ENCODE assay signal across 26 cellular contexts in the genomic region with DNA sequence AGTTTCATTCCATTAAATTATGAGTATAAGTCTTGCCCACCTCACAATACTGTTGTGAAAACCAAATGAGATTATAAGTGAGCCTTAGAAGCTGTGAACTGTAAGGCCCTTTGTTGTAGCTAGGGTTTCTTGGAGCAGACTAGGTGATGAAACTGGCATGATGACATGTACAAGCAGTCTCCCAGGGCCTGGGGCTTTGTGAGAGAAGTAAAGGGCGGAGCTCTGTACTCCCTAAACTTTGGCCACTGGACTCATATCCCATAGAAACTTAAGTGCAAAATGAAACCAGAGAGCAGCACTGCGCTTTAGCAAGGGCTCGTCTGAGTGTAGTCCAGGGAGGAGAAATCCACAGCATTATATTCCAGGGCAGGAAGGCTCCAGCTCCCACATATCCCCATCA.
"Had no signal": no experiment of that assay in that cellular context is flagged by ENCODE, and none has a peak within 500 bp of the region (broad histone marks: within the 10 kb centered on the region; RNA-seq: fewer than 3 reads in every experiment).

No MANE protein-coding gene starts in this region.

- H3K27me3 ChIP-seq: adrenal gland, ascending aorta, foreskin keratinocyte, gastrocnemius medialis had no signal

- H3K4me1 ChIP-seq: adrenal gland, ascending aorta, foreskin keratinocyte, gastrocnemius medialis had no signal

- H3K4me3 ChIP-seq: adrenal gland, ascending aorta, coronary artery, dorsolateral prefrontal cortex, gastrocnemius medialis had no signal

- H3K9me3 ChIP-seq: adrenal gland, ascending aorta, gastrocnemius medialis had no signal

- H3K36me3 ChIP-seq: adrenal gland, ascending aorta, gastrocnemius medialis had no signal

- ATAC-seq: activated CD8-positive, alpha-beta memory T cell treated with anti-CD3 and anti-CD28 coated beads, Interleukin-2, amount 10 ng/mL, durations not matched to agents 7 days and 5 days; activated CD8-positive, alpha-beta T cell treated with anti-CD3 and anti-CD28 coated beads, Interleukin-2, amount 10 ng/mL, durations not matched to agents 7 days and 5 days; activated naive CD8-positive, alpha-beta T cell treated with anti-CD3 and anti-CD28 coated beads, Interleukin-2, amount 50 U/mL, for 24 hours; esophagus mucosa; foreskin keratinocyte; gastrocnemius medialis had no signal

- H3K27ac ChIP-seq: adrenal gland, ascending aorta, coronary artery, dorsolateral prefrontal cortex, foreskin keratinocyte, gastrocnemius medialis had no signal

- DNase-seq: activated CD4-positive, alpha-beta memory T cell treated with anti-CD3 and anti-CD28 coated beads for 36 hours; activated CD4-positive, alpha-beta T cell treated with anti-CD3 and anti-CD28 coated beads, Interleukin-2, amount 10 ng/mL, durations not matched to agents 24 days and 14 days; activated CD4-positive, CD25-positive, alpha-beta regulatory T cell; activated CD4-positive, CD25-positive, alpha-beta regulatory T cell treated with anti-CD3 and anti-CD28 coated beads, Interleukin-2, amount 50 U/mL, for 72 hours; activated CD8-positive, alpha-beta memory T cell treated with anti-CD3 and anti-CD28 coated beads, Interleukin-2, amount 10 ng/mL, durations not matched to agents 7 days and 5 days; activated CD8-positive, alpha-beta memory T cell treated with anti-CD3 and anti-CD28 coated beads, Interleukin-2, amount 50 U/mL, for 4 hours; activated CD8-positive, alpha-beta T cell treated with anti-CD3 and anti-CD28 coated beads, Interleukin-2, amount 10 ng/mL, durations not matched to agents 7 days and 5 days; activated effector memory CD4-positive, alpha-beta T cell treated with anti-CD3 and anti-CD28 coated beads, Interleukin-2, amount 50 U/mL, for 16 hours; activated naive CD4-positive, alpha-beta T cell treated with anti-CD3 and anti-CD28 coated beads for 36 hours; activated naive CD8-positive, alpha-beta T cell treated with anti-CD3 and anti-CD28 coated beads for 36 hours; activated naive CD8-positive, alpha-beta T cell treated with anti-CD3 and anti-CD28 coated beads, Interleukin-2, amount 50 U/mL, for 24 hours; activated T-cell treated with anti-CD3 and anti-CD28 coated beads, Interleukin-2, amount 50 U/mL, for 1 hour; activated T-cell treated with anti-CD3 and anti-CD28 coated beads, Interleukin-2, amount 50 U/mL, for 48 hours; adrenal gland; amygdala; central memory CD4-positive, alpha-beta T cell; dorsolateral prefrontal cortex; effector memory CD4-positive, alpha-beta T cell; endodermal cell; foreskin keratinocyte; gastrocnemius medialis; glutamatergic neuron; T-helper 2 cell had no signal
